Comparison of ENCODE assay signal across 17 cellular contexts in genomic region chr3:137084579-137084978, GRCh38.
A peak's percentile ranks its signal among the peaks of the same experiment; 100 is the strongest.
DNase-seq lines count a peak whose midpoint lies in the region; ATAC-seq, FAIRE-seq and TF ChIP-seq lines count a peak whose summit lies in the region.
"Had no signal": no experiment of that assay in that cellular context is flagged by ENCODE, and none has a peak within 500 bp of the region (broad histone marks: within the 10 kb centered on the region; RNA-seq: fewer than 3 reads in every experiment).

No MANE protein-coding gene starts in this region.

- H3K9me3 Mint-ChIP-seq in neural crest cell = peaks cover 3% of the 10 kb centered on the region
- H3K9me3 Mint-ChIP-seq: HFFc6 had no signal

- peaks cover 23% of the 10 kb centered on the region for H3K27me3 Mint-ChIP-seq in neural crest cell (ENCODE audit: low read depth)

- H3K4me3 ChIP-seq in bronchial epithelial cell (ENCODE audit: low read depth, low read length) = no peak overlapping the region

- H3K36me3 Mint-ChIP-seq in neural crest cell (ENCODE audit: low read depth) = no peaks in the 10 kb centered on the region
- H3K36me3 Mint-ChIP-seq: CD4-positive, alpha-beta memory T cell had no signal

- DNase-seq in bronchial epithelial cell (ENCODE audit: low read depth) (peak; percentile 23), islet precursor cell (peak; percentile 66), neural crest cell (ENCODE audit: low read depth, low spot score) (no peak), kidney glomerular epithelial cell (lab: John Stamatoyannopoulos, UW) (no peak)
- DNase-seq in effector CD4-positive, alpha-beta T cell = no peak
- no peak for DNase-seq in stimulated activated naive CD8-positive, alpha-beta T cell treated with anti-CD3 and anti-CD28 coated beads, Interleukin-15, Interleukin-2, amounts not matched to agents 100 U/mL and 50 U/mL, for 24 hours
- DNase-seq in stimulated activated CD4-positive, alpha-beta T cell treated with anti-CD3 and anti-CD28 coated beads, Interleukin-4, amount 100 ng/mL, for 1 hour = no peak
- DNase-seq: C1 segment of cervical spinal cord; CD4-positive, alpha-beta memory T cell; DMS79; HCEC 1CT; HFFc6 had no signal

- no peak for FAIRE-seq in bronchial epithelial cell (lab: Jason Lieb, UNC)
- FAIRE-seq: A204.1, GM12891, HepG2, HTR-8/SVneo had no signal

- no peak overlapping the region for H3K4me3 Mint-ChIP-seq in neural crest cell
- H3K4me3 Mint-ChIP-seq: B cell; CD4-positive, alpha-beta memory T cell; HFFc6 had no signal

- H3K36me3 ChIP-seq in bronchial epithelial cell (ENCODE audit: control insufficient read depth, insufficient read depth, low read length) = no peaks in the 10 kb centered on the region

- H3K4me1 Mint-ChIP-seq in neural crest cell = no peaks in the 10 kb centered on the region
- H3K4me1 Mint-ChIP-seq: B cell; CD4-positive, alpha-beta memory T cell had no signal

- no peak for TF ChIP-seq CTCF in bronchial epithelial cell (IDR thresholded peaks at IDR 0.05; ENCODE audit: insufficient read depth, low read length, severe bottlenecking)
- no peak for TF ChIP-seq CTCF in neural crest cell (conservative IDR thresholded peaks at IDR 0.05)

- H3K27ac Mint-ChIP-seq in neural crest cell (ENCODE audit: unreplicated experiment) = peak overlapping the region; percentile 21
- H3K27ac Mint-ChIP-seq: B cell; CD4-positive, alpha-beta memory T cell; HFFc6 had no signal

- H3K27me3 ChIP-seq in bronchial epithelial cell (ENCODE audit: control insufficient read depth, insufficient read depth, low read length) = no peaks in the 10 kb centered on the region

- no peak for ATAC-seq in stimulated activated naive CD8-positive, alpha-beta T cell treated with anti-CD3 and anti-CD28 coated beads, Interleukin-15, Interleukin-2, amounts not matched to agents 100 U/mL and 50 U/mL, for 24 hours
- ATAC-seq: HepG2 had no signal

Comparison
In these comparisons a context has a peak if more than half of its experiments do, and no peak if none do; other contexts are left out.
1. DNase-seq: peak in bronchial epithelial cell (single experiment) and islet precursor cell (single experiment); none in neural crest cell (single experiment), effector CD4-positive, alpha-beta T cell (single experiment), stimulated activated naive CD8-positive, alpha-beta T cell treated with anti-CD3 and anti-CD28 coated beads, Interleukin-15, Interleukin-2, amounts not matched to agents 100 U/mL and 50 U/mL, for 24 hours (single experiment), stimulated activated CD4-positive, alpha-beta T cell treated with anti-CD3 and anti-CD28 coated beads, Interleukin-4, amount 100 ng/mL, for 1 hour (single experiment) and kidney glomerular epithelial cell (single experiment).